Comparison of ENCODE assay signal across 25 cellular contexts in the genomic region with DNA sequence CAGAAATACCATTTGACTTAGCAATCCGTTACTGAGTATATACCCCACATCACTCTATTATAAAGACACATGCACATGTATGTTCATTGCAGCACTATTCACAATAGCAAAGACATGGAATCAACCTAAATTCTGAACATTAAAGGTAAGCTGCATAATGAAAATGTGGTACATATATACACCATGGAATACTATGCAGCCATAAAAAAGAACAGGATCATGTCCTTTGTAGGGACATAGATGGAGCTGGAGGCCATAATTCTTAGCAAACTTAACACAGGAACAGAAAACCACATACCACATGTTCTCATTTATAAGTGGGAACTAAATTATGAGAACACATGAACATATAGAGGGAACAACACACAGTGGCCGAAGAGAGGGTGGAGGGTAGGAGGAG.
"Had no signal": no experiment of that assay in that cellular context is flagged by ENCODE, and none has a peak within 500 bp of the region (broad histone marks: within the 10 kb centered on the region; RNA-seq: fewer than 3 reads in every experiment).

No MANE protein-coding gene starts in this region.

- H3K4me3 ChIP-seq: neural progenitor cell, ovary, psoas muscle, right lobe of liver, sigmoid colon, stomach, thoracic aorta, thyroid gland, tibial nerve, upper lobe of left lung, vagina had no signal

- H3K4me2 ChIP-seq: neural progenitor cell had no signal

- H3K4me1 ChIP-seq: neural progenitor cell, parathyroid adenoma, psoas muscle, right lobe of liver, sigmoid colon, stomach, thyroid gland, tibial nerve, upper lobe of left lung, vagina had no signal

- H2AFZ ChIP-seq: neural progenitor cell, parathyroid adenoma had no signal

- H3K36me3 ChIP-seq: neural progenitor cell, ovary, right lobe of liver, sigmoid colon, stomach, thoracic aorta, thyroid gland, tibial nerve, upper lobe of left lung, vagina had no signal

- ATAC-seq: natural killer cell; psoas muscle; right cardiac atrium; right lobe of liver; stimulated activated effector memory CD8-positive, alpha-beta T cell treated with anti-CD3 and anti-CD28 coated beads, Interleukin-12 subunit alpha, Interleukin-12 subunit beta, amount 100 ng/mL, for 72 hours; stimulated activated naive B cell treated with anti-CD40 and anti-IgM and Interleukin-4, amounts not matched to agents 10 μg/mL and 1 μg/mL and 100 μg/mL, for 72 hours had no signal

- H3K79me2 ChIP-seq: parathyroid adenoma had no signal

- DNase-seq: natural killer cell; occipital lobe; ovary; posterior cingulate gyrus; psoas muscle; right cardiac atrium; right lobe of liver; sigmoid colon; small intestine; stimulated activated CD4-positive, alpha-beta T cell treated with anti-CD3 and anti-CD28 coated beads, Interleukin-15, amount 100 ng/mL, for 24 hours; stimulated activated CD4-positive, alpha-beta T cell treated with anti-CD3 and anti-CD28 coated beads, Interleukin-2, amount 100 ng/mL, for 24 hours; stimulated activated CD4-positive, alpha-beta T cell treated with anti-CD3 and anti-CD28 coated beads, Interleukin-2, amount 100 ng/mL, for 48 hours; stimulated activated CD4-positive, alpha-beta T cell treated with anti-CD3 and anti-CD28 coated beads, Interleukin-4, amount 100 ng/mL, for 24 hours; stimulated activated naive B cell treated with anti-CD40 and anti-IgM and Interleukin-4, amounts not matched to agents 10 μg/mL and 1 μg/mL and 100 μg/mL, for 72 hours; stimulated activated naive CD4-positive, alpha-beta T cell treated with Interleukin-2 at 50 U/mL for 16 hours; stomach; thyroid gland; trophoblast cell; upper lobe of left lung had no signal

- H3K9me3 ChIP-seq: ovary, right lobe of liver, thyroid gland, vagina had no signal

- H3K27ac ChIP-seq: neural progenitor cell, ovary, parathyroid adenoma, psoas muscle, right lobe of liver, sigmoid colon, stomach, thoracic aorta, thyroid gland, tibial nerve, upper lobe of left lung, vagina had no signal

- H3K27me3 ChIP-seq: neural progenitor cell, ovary, right lobe of liver, sigmoid colon, stomach, thyroid gland, tibial nerve, upper lobe of left lung, vagina had no signal

- H3K9ac ChIP-seq: neural progenitor cell, parathyroid adenoma had no signal
